In the genomic region with DNA sequence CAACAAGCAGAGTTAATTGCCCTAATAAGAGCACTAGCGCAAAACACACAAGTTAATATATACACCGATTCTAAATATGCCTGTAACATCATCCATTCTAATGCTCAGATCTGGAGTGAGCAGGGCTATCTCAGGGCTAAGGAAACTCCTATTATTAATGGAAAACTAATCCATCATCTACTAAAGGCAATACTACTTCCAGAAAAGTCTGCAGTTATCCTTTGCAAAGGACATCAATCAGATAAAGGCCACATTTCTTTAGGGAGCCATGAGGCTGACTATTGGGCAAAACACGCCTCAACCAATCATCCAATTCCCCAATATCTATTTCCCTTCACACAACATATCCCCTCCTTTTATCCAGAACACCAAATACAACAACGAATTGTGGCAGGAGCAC, we compare ENCODE assay signal across 17 cellular contexts.
A peak's percentile ranks its signal among the peaks of the same experiment; 100 is the strongest.
DNase-seq lines count a peak whose midpoint lies in the region; ATAC-seq and TF ChIP-seq lines count a peak whose summit lies in the region.
"Had no signal": no experiment of that assay in that cellular context is flagged by ENCODE, and none has a peak within 500 bp of the region (broad histone marks: within the 10 kb centered on the region; RNA-seq: fewer than 3 reads in every experiment).

No MANE protein-coding gene starts in this region.

- peaks cover 9% of the 10 kb centered on the region for H3K36me3 Mint-ChIP-seq in WTC11
- H3K36me3 Mint-ChIP-seq: CD4-positive, CD25-positive, alpha-beta regulatory T cell; CD8-positive, alpha-beta T cell had no signal

- no peak overlapping the region for H3K4me3 Mint-ChIP-seq in WTC11
- H3K4me3 Mint-ChIP-seq: CD4-positive, CD25-positive, alpha-beta regulatory T cell; CD8-positive, alpha-beta T cell; GM23338; H9 had no signal

- POLR2A ChIA-PET in HEK293 (lab: Yijun Ruan, JAX) (no interaction called here), WTC11 (lab: Charles Lee) (no interaction called here)

- CTCF ChIA-PET in HEK293 (lab: Yijun Ruan, JAX), result no interaction called here
- CTCF ChIA-PET in WTC11 (lab: Charles Lee), result no interaction called here

- H3K4me1 Mint-ChIP-seq in WTC11, result no peaks in the 10 kb centered on the region
- H3K4me1 Mint-ChIP-seq: CD4-positive, CD25-positive, alpha-beta regulatory T cell; GM23338; H9 had no signal

- H3K4me3 ChIP-seq in HEK293 (ENCODE audit: low read depth, low read length), result no peak overlapping the region
- H3K4me3 ChIP-seq: GM12878, GM23338 had no signal

- no peak for TF ChIP-seq CTCF in HEK293 (tag by site-specific recombination; IDR thresholded peaks at IDR 0.05)
- no peak for TF ChIP-seq CTCF in WTC11 (IDR thresholded peaks at IDR 0.05)

- H3K27ac Mint-ChIP-seq in WTC11, result no peak overlapping the region
- H3K27ac Mint-ChIP-seq: CD4-positive, CD25-positive, alpha-beta regulatory T cell; CD8-positive, alpha-beta T cell; GM23338; H9 had no signal

- DNase-seq in NCI-H1436 treated with DMSO at 0.1 percent for 48 hours (lab: John Stamatoyannopoulos, UW) (peak; percentile 27), NCI-H1436 (lab: John Stamatoyannopoulos, UW) (no peak), A172 (ENCODE audit: low spot score) (peak; percentile 3), WTC11 (ENCODE audit: low spot score) (no peak), HT-29 (ENCODE audit: low spot score) (no peak), hypothalamus (lab: John Stamatoyannopoulos, UW) (no peak)
- DNase-seq: 8988T; C1 segment of cervical spinal cord; Caco-2; CD4-positive, CD25-positive, alpha-beta regulatory T cell; CD8-positive, alpha-beta T cell; EL; GDM1; H9 had no signal

- no peak overlapping the region for H3K27ac ChIP-seq in HEK293 (ENCODE audit: extremely low read depth, low read depth, low read length)

- H3K27me3 Mint-ChIP-seq in WTC11 (ENCODE audit: low read depth), result peaks cover 2% of the 10 kb centered on the region
- H3K27me3 Mint-ChIP-seq: CD4-positive, CD25-positive, alpha-beta regulatory T cell had no signal

- peaks cover 34% of the 10 kb centered on the region for H3K9me3 Mint-ChIP-seq in WTC11

- ATAC-seq in WTC11, result no peak
- ATAC-seq: CD8-positive, alpha-beta T cell; GM12878; GM23338 had no signal

- H3K36me3 ChIP-seq in HEK293 (ENCODE audit: control insufficient read depth in 2 of 2, insufficient read depth in 1 of 2, low read length in 2 of 2), result no peaks in the 10 kb centered on the region

- no peaks in the 10 kb centered on the region for H3K4me1 ChIP-seq in HEK293 (ENCODE audit: control insufficient read depth, insufficient read depth, low read length)
- H3K4me1 ChIP-seq: Caco-2 had no signal

- no peaks in the 10 kb centered on the region for H3K9me3 ChIP-seq in HEK293 (ENCODE audit: control insufficient read depth, insufficient read depth, low read depth, low read length)

TF ChIP-seq in HEK293, 187 proteins besides CTCF, POLR2A, EP300 and RAD21:
- TF ChIP-seq ZNF843 (tag by site-specific recombination; IDR thresholded peaks at IDR 0.05), result no peak
- TF ChIP-seq, protein P1, sequence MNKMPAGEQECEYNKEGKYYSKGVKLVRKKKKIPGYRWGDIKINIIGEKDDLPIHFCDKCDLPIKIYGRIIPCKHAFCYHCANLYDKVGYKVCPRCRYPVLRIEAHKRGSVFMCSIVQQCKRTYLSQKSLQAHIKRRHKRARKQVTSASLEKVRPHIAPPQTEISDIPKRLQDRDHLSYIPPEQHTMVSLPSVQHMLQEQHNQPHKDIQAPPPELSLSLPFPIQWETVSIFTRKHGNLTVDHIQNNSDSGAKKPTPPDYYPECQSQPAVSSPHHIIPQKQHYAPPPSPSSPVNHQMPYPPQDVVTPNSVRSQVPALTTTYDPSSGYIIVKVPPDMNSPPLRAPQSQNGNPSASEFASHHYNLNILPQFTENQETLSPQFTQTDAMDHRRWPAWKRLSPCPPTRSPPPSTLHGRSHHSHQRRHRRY (tag by site-specific recombination; IDR thresholded peaks at IDR 0.05), result no peak
- peak; percentile 40 for TF ChIP-seq SETDB1 (IDR thresholded peaks at IDR 0.05; ENCODE audit: insufficient read length, low read length)
- TF ChIP-seq TRIM28 (IDR thresholded peaks at IDR 0.05; ENCODE audit: borderline replicate concordance, low read length), result peak; percentile 80; the same call in 1 of the 2 replicates

TF ChIP-seq in WTC11, 78 proteins besides CTCF, POLR2A, EP300 and RAD21:
- TF ChIP-seq ZNF317 (CRISPR knock-in tag; IDR thresholded peaks at IDR 0.05; ENCODE audit: borderline replicate concordance, low read depth), result peak; percentile 95
- TF ChIP-seq, protein P2, sequence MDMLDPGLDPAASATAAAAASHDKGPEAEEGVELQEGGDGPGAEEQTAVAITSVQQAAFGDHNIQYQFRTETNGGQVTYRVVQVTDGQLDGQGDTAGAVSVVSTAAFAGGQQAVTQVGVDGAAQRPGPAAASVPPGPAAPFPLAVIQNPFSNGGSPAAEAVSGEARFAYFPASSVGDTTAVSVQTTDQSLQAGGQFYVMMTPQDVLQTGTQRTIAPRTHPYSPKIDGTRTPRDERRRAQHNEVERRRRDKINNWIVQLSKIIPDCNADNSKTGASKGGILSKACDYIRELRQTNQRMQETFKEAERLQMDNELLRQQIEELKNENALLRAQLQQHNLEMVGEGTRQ (CRISPR knock-in tag; IDR thresholded peaks at IDR 0.05), result no peak

Comparison
In these comparisons a context has a peak if more than half of its experiments do, and no peak if none do; other contexts are left out.
1. DNase-seq: peak in NCI-H1436 treated with DMSO at 0.1 percent for 48 hours (single experiment) and A172 (single experiment); none in NCI-H1436 (single experiment), WTC11 (single experiment), HT-29 (single experiment) and hypothalamus (0 of 51).